ENCODE assay signal across 15 cellular contexts in genomic region chr15:98405013-98405412, GRCh38.
DNase-seq lines count a peak whose midpoint lies in the region; ATAC-seq lines count a peak whose summit lies in the region.
"Had no signal": no experiment of that assay in that cellular context is flagged by ENCODE, and none has a peak within 500 bp of the region (broad histone marks: within the 10 kb centered on the region; RNA-seq: fewer than 3 reads in every experiment).

No MANE protein-coding gene starts in this region.

- peak; percentile 28 for ATAC-seq in stimulated activated naive CD8-positive, alpha-beta T cell treated with anti-CD3 and anti-CD28 coated beads, Interleukin-15, amount 100 ng/mL, for 72 hours
- no peak for ATAC-seq in stimulated activated naive CD8-positive, alpha-beta T cell treated with anti-CD3 and anti-CD28 coated beads, Interleukin-15, Interleukin-2, amounts not matched to agents 100 U/mL and 50 U/mL, for 24 hours
- ATAC-seq in activated T-helper 17 cell treated with anti-CD3 and anti-CD28 coated beads, Interleukin-2, amount 50 U/mL, for 72 hours (replicated peaks): no peak
- ATAC-seq: CD8-positive, alpha-beta T cell; HepG2 had no signal

- DNase-seq in stimulated activated naive CD8-positive, alpha-beta T cell treated with anti-CD3 and anti-CD28 coated beads, Interleukin-15, amount 100 ng/mL, for 72 hours: no peak
- no peak for DNase-seq in stimulated activated naive CD8-positive, alpha-beta T cell treated with anti-CD3 and anti-CD28 coated beads, Interleukin-15, Interleukin-2, amounts not matched to agents 100 U/mL and 50 U/mL, for 24 hours
- peak; percentile 93 for DNase-seq in SK-MEL-5 (ENCODE audit: low read depth, low spot score)
- peak; percentile 21 for DNase-seq in left kidney (ENCODE audit: low read depth, low spot score)
- no peak for DNase-seq in nucleus accumbens (lab: John Stamatoyannopoulos, UW)
- no peak for DNase-seq in NCI-H510A (lab: John Stamatoyannopoulos, UW)
- no peak for DNase-seq in stimulated activated naive CD4-positive, alpha-beta T cell treated with Interleukin-2 at 50 U/mL for 16 hours (lab: John Stamatoyannopoulos, UW)
- DNase-seq: CD8-positive, alpha-beta T cell; DMS53; GF-D8; HCEC 1CT; HFFc6 had no signal

- no peaks in the 10 kb centered on the region for H3K36me3 Mint-ChIP-seq in activated T-helper 17 cell treated with anti-CD3 and anti-CD28 coated beads, Interleukin-2, amount 50 U/mL, for 72 hours (ENCODE audit: low read depth)
- H3K36me3 Mint-ChIP-seq: CD14-positive monocyte; CD8-positive, alpha-beta T cell had no signal

- in situ Hi-C loops in SK-MEL-5 (cut with HindIII; ENCODE audit: low pct_unique_long_range_greater_than_20kb, low sequenced_read_pairs): no loop called here

- H3K27me3 Mint-ChIP-seq in stimulated activated naive CD8-positive, alpha-beta T cell treated with anti-CD3 and anti-CD28 coated beads, Interleukin-15, amount 100 ng/mL, for 72 hours: peaks cover 13% of the 10 kb centered on the region
- peaks cover 4% of the 10 kb centered on the region for H3K27me3 Mint-ChIP-seq in activated T-helper 17 cell treated with anti-CD3 and anti-CD28 coated beads, Interleukin-2, amount 50 U/mL, for 72 hours

- H3K9me3 Mint-ChIP-seq in stimulated activated naive CD8-positive, alpha-beta T cell treated with anti-CD3 and anti-CD28 coated beads, Interleukin-15, amount 100 ng/mL, for 72 hours: no peaks in the 10 kb centered on the region
- H3K9me3 Mint-ChIP-seq in activated T-helper 17 cell treated with anti-CD3 and anti-CD28 coated beads, Interleukin-2, amount 50 U/mL, for 72 hours: no peaks in the 10 kb centered on the region
- H3K9me3 Mint-ChIP-seq: CD8-positive, alpha-beta T cell; HFFc6 had no signal

- H3K27ac Mint-ChIP-seq in stimulated activated naive CD8-positive, alpha-beta T cell treated with anti-CD3 and anti-CD28 coated beads, Interleukin-15, amount 100 ng/mL, for 72 hours: no peak overlapping the region
- H3K27ac Mint-ChIP-seq in activated T-helper 17 cell treated with anti-CD3 and anti-CD28 coated beads, Interleukin-2, amount 50 U/mL, for 72 hours: no peak overlapping the region
- H3K27ac Mint-ChIP-seq: CD8-positive, alpha-beta T cell; HFFc6 had no signal

- H3K4me1 Mint-ChIP-seq in stimulated activated naive CD8-positive, alpha-beta T cell treated with anti-CD3 and anti-CD28 coated beads, Interleukin-15, amount 100 ng/mL, for 72 hours: no peaks in the 10 kb centered on the region
- no peaks in the 10 kb centered on the region for H3K4me1 Mint-ChIP-seq in activated T-helper 17 cell treated with anti-CD3 and anti-CD28 coated beads, Interleukin-2, amount 50 U/mL, for 72 hours
- H3K4me1 Mint-ChIP-seq: CD14-positive monocyte had no signal

- no peak overlapping the region for H3K4me3 Mint-ChIP-seq in stimulated activated naive CD8-positive, alpha-beta T cell treated with anti-CD3 and anti-CD28 coated beads, Interleukin-15, amount 100 ng/mL, for 72 hours
- H3K4me3 Mint-ChIP-seq in activated T-helper 17 cell treated with anti-CD3 and anti-CD28 coated beads, Interleukin-2, amount 50 U/mL, for 72 hours: no peak overlapping the region
- H3K4me3 Mint-ChIP-seq: CD8-positive, alpha-beta T cell; HFFc6 had no signal

Comparison
In these comparisons a context has a peak if more than half of its experiments do, and no peak if none do; other contexts are left out.
1. DNase-seq: peak in SK-MEL-5 (single experiment) and left kidney (single experiment); none in stimulated activated naive CD8-positive, alpha-beta T cell treated with anti-CD3 and anti-CD28 coated beads, Interleukin-15, amount 100 ng/mL, for 72 hours (0 of 2), stimulated activated naive CD8-positive, alpha-beta T cell treated with anti-CD3 and anti-CD28 coated beads, Interleukin-15, Interleukin-2, amounts not matched to agents 100 U/mL and 50 U/mL, for 24 hours (single experiment), nucleus accumbens (0 of 56), NCI-H510A (single experiment) and stimulated activated naive CD4-positive, alpha-beta T cell treated with Interleukin-2 at 50 U/mL for 16 hours (single experiment).